In the genomic region with DNA sequence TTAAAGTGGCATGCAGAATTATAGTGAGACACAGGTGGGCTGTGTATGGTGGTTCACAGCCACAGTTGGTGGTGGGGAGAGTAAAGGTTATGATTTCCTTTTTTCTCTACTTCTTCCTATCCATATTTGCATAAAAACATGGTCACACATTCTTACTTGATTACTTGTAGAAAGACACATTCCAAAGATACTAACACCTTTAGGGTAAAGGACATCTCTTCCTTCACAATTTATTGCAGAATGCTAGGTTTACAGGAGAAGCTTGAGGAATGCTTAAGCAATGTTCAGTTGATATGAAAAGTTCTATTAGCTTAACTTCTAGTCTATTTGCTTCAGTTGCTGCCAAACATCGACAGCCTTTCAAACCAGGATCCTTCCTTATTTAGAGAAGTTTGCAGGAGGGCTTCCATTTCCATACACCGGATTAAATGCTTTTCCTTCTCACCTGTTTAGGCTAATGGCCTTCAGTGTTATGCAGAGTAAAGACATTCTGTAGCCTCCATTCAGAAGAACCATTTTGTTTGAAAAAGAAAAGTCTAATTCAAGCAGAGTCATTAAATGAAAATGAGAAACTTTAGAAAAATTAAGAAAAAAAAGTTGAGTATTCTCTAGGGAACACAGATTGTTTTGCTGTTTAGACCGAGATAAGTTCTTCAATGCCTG, we compare ENCODE assay signal across 1 cellular context.
TF ChIP-seq lines count a peak whose summit lies in the region.

No MANE protein-coding gene starts in this region.

TF ChIP-seq in IMR-90, 13 proteins besides CTCF, POLR2A, EP300 and RAD21:
- TF ChIP-seq, protein P1, sequence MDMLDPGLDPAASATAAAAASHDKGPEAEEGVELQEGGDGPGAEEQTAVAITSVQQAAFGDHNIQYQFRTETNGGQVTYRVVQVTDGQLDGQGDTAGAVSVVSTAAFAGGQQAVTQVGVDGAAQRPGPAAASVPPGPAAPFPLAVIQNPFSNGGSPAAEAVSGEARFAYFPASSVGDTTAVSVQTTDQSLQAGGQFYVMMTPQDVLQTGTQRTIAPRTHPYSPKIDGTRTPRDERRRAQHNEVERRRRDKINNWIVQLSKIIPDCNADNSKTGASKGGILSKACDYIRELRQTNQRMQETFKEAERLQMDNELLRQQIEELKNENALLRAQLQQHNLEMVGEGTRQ (IDR thresholded peaks at IDR 0.05; ENCODE audit: low read depth, low read length), result no peak
- no peak for TF ChIP-seq CEBPB (IDR thresholded peaks at IDR 0.05; ENCODE audit: low read depth, low read length)
TF ChIP-seq in IMR-90: peak in this region for 0.
